ENCODE assay signal across 20 cellular contexts in the genomic region with DNA sequence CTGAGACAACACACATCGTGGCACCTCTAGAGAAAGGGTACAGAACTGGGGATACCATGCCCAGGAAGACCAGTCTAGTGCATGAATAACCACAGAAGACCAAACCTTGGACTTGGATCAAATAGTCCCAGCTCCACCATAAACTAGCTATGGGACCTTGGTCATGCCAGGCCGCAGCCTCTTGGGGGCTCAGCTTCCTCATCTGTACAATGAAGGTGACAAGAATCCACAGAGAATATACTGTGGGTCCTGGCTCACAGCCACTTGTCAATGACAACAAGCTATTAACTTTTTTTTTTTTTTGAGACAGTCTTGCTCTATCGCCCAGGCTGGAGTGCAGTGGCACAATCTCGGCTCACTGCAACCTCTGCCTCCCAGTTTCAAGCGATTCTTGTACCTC.
A peak's percentile ranks its signal among the peaks of the same experiment; 100 is the strongest.
DNase-seq lines count a peak whose midpoint lies in the region; ATAC-seq and TF ChIP-seq lines count a peak whose summit lies in the region.
"Had no signal": no experiment of that assay in that cellular context is flagged by ENCODE, and none has a peak within 500 bp of the region (broad histone marks: within the 10 kb centered on the region; RNA-seq: fewer than 3 reads in every experiment).

No MANE protein-coding gene starts in this region.

- no peaks in the 10 kb centered on the region for H3K27me3 ChIP-seq in WERI-Rb-1 (ENCODE audit: insufficient read depth, low read depth, severe bottlenecking)
- H3K27me3 ChIP-seq: tibial nerve had no signal

- H3K9me3 ChIP-seq in WERI-Rb-1 (ENCODE audit: severe bottlenecking), result no peaks in the 10 kb centered on the region
- H3K9me3 ChIP-seq: mucosa of descending colon, tibial nerve had no signal

- no peak for ATAC-seq in GM21423 (IDR thresholded peaks at IDR 0.05; ENCODE audit: unreplicated experiment)
- ATAC-seq in HG02884 (IDR thresholded peaks at IDR 0.05; ENCODE audit: unreplicated experiment), result no peak
- ATAC-seq: activated T-cell treated with anti-CD3 and anti-CD28 coated beads, Interleukin-2, amount 50 U/mL, for 72 hours; mucosa of descending colon; sciatic nerve had no signal

- no peak overlapping the region for H3K4me3 ChIP-seq in WERI-Rb-1 (ENCODE audit: low read depth, low read length)
- H3K4me3 ChIP-seq: mucosa of descending colon, tibial nerve had no signal

- H3K27ac ChIP-seq in WERI-Rb-1, result no peak overlapping the region

- TF ChIP-seq CTCF in WERI-Rb-1 (IDR thresholded peaks at IDR 0.05; ENCODE audit: low read depth, low read length), result 0 out of 2 replicates have a peak, but pooled peaks have one; percentile 6

- no peaks in the 10 kb centered on the region; the same call in 1 of the 2 replicates for H3K36me3 ChIP-seq in WERI-Rb-1
- H3K36me3 ChIP-seq: tibial nerve had no signal

- DNase-seq in NCI-H2029 (lab: John Stamatoyannopoulos, UW), result peak; percentile 10
- DNase-seq in NCI-H2029 treated with DMSO at 0.1 percent for 48 hours (lab: John Stamatoyannopoulos, UW), result no peak
- DNase-seq in NAMALWA (ENCODE audit: low spot score), result peak; percentile 36
- no peak for DNase-seq in WERI-Rb-1
- DNase-seq in superior temporal gyrus (ENCODE audit: extremely low spot score), result peak; percentile 10
- no peak for DNase-seq in dedifferentiated amniotic fluid mesenchymal stem cell (ENCODE audit: extremely low spot score)
- DNase-seq: 8988T; activated CD4-positive, alpha-beta memory T cell treated with anti-CD3 and anti-CD28 coated beads for 36 hours; activated naive CD8-positive, alpha-beta T cell treated with anti-CD3 and anti-CD28 coated beads for 36 hours; activated T-cell treated with anti-CD3 and anti-CD28 coated beads, Interleukin-2, amount 50 U/mL, for 72 hours; DMS53; effector memory CD4-positive, alpha-beta T cell; HFFc6; hippocampal formation; NCI-H1105 had no signal

Comparison
In these comparisons a context has a peak if more than half of its experiments do, and no peak if none do; other contexts are left out.
1. DNase-seq: peak in NCI-H2029 (single experiment), NAMALWA (single experiment) and superior temporal gyrus (single experiment); none in NCI-H2029 treated with DMSO at 0.1 percent for 48 hours (single experiment), WERI-Rb-1 (single experiment) and dedifferentiated amniotic fluid mesenchymal stem cell (single experiment).